8 cellular contexts compared by ENCODE assay signal in the genomic region with DNA sequence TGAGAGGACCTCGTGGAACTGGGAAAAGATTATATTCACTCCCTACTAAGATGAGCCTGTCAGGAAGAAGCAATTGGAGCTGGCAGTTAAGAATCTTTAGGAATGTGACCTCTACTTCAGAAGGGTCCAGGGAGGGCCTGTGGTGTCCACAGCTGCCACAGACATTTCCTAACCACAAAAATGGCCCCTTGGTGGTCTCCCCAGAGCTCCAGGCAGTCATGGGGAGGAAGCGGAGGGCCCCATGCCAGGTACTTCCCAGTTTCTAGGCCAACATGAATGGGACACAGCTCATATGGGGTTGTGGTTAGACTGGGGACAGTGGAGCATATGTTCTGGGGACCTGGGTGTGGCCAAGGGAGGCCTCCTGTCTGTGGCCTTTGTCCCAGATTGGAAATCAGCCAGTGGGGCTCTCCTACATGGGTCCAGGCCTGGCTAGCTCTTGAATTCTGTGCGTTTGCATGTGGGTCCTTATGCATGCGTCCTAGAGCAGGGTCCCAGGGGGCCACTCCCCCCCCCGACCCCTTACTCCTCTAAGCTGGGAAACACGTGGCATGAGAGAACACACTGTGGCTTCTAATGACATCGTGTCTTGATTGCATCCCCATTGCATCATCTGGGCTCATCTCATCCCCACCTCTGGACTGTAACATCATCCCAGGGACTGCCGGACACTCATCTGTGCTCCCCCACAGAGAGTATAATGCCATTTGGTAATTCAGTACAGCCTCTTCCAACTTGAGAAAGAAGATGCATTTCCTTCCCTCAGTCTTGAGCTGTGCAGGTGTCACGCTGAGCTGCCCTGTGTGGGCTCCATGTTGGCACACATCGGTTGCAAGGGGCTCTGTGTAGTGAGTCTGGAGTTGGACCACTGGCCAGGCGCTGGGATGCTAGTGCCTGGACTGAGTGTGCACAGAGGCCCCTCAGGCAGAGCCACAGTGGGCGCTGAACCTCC. TPM values are rescaled to one million over a fixed set of nuclear protein-coding genes. Genes with fewer than 3 reads are reported as not detected.
DNase-seq lines count a peak whose midpoint lies in the region; ATAC-seq, FAIRE-seq and TF ChIP-seq lines count a peak whose summit lies in the region.

No MANE protein-coding gene starts in this region.

- peaks cover 89% of the 10 kb centered on the region for H3K4me1 ChIP-seq in left ventricle myocardium inferior

- TF ChIP-seq CTCF in left ventricle myocardium inferior (IDR thresholded peaks at IDR 0.05; ENCODE audit: borderline replicate concordance), result no peak

- no peak for FAIRE-seq in urothelium cell line (lab: Jason Lieb, UNC)

- no peaks in the 10 kb centered on the region for H3K9me3 ChIP-seq in left ventricle myocardium inferior (replicated peaks)

- no peak overlapping the region for H3K4me3 ChIP-seq in left ventricle myocardium inferior

- H3K27me3 ChIP-seq in left ventricle myocardium inferior (ENCODE audit: low read depth), result no peaks in the 10 kb centered on the region

- H3K36me3 ChIP-seq in left ventricle myocardium inferior, result peaks cover 12% of the 10 kb centered on the region

- ATAC-seq in left ventricle myocardium superior (peak; percentile 18), HG03108 (IDR thresholded peaks at IDR 0.05; ENCODE audit: unreplicated experiment) (no peak)

- DNase-seq in left ventricle myocardium inferior, result no peak
- no peak for DNase-seq in cardiac septum (ENCODE audit: low spot score)
- peak; percentile 64 for DNase-seq in SKM-1 treated with dmso at 0.1 percent for 144 hours (lab: John Stamatoyannopoulos, UW; ENCODE audit: unreplicated experiment)
- DNase-seq in left ventricle myocardium superior, result no peak
- peak; percentile 33 for DNase-seq in urothelium cell line (ENCODE audit: low spot score)
- no peak for DNase-seq in stimulated activated CD4-positive, alpha-beta T cell treated with anti-CD3 and anti-CD28 coated beads, Interleukin-12 subunit alpha, Interleukin-12 subunit beta, amount 100 ng/mL, for 4 hours
- no peak for DNase-seq in stimulated activated CD4-positive, alpha-beta T cell treated with anti-CD3 and anti-CD28 coated beads, Interleukin-4, amount 100 ng/mL, for 1 hour

- intact Hi-C loops in left ventricle myocardium inferior (cut with micrococcal nuclease), result no loop called here
- intact Hi-C loops in cardiac septum (cut with DNase I), result no loop called here
- intact Hi-C loops in left ventricle myocardium superior (cut with micrococcal nuclease), result no loop called here

- H3K27ac ChIP-seq in left ventricle myocardium inferior (replicated peaks), result peak overlapping the region; percentile 50

RNA-seq across cellular contexts. Expression of a gene that starts 31.3 kb away (rescaled TPM):
- total RNA-seq in left ventricle myocardium inferior (10.9 TPM), cardiac septum (19.9 TPM), left ventricle myocardium superior (12.6 TPM)

Comparison
In these comparisons a context has a peak if more than half of its experiments do, and no peak if none do; other contexts are left out.
1. DNase-seq: peak in SKM-1 treated with dmso at 0.1 percent for 144 hours (single experiment) and urothelium cell line (single experiment); none in left ventricle myocardium inferior (single experiment), cardiac septum (single experiment), left ventricle myocardium superior (single experiment), stimulated activated CD4-positive, alpha-beta T cell treated with anti-CD3 and anti-CD28 coated beads, Interleukin-12 subunit alpha, Interleukin-12 subunit beta, amount 100 ng/mL, for 4 hours (single experiment) and stimulated activated CD4-positive, alpha-beta T cell treated with anti-CD3 and anti-CD28 coated beads, Interleukin-4, amount 100 ng/mL, for 1 hour (single experiment).